Comparison of ENCODE assay signal across 28 cellular contexts in the genomic region with DNA sequence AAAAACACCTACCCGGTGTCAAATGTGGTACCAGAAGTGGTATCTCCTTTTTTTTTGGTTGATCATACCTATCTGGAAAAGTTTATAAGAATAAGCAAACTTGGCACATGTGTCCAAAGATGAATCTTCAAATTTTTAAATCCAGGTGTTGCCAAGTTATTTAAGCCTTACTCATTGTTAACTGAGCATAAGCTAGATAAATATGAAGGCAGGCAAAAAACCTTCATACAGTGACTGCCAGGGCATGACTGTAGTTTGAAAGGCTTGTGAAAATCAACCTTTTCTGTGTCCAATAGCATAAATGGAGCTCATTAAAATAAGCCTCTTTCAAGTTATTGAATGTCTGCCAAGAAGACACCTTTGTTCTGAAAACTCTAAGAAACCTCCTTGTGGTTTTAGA.
"Had no signal": no experiment of that assay in that cellular context is flagged by ENCODE, and none has a peak within 500 bp of the region (broad histone marks: within the 10 kb centered on the region; RNA-seq: fewer than 3 reads in every experiment).

No MANE protein-coding gene starts in this region.

- H3K4me1 ChIP-seq: left lung, lower lobe of right lung, parathyroid adenoma, psoas muscle, testis, thyroid gland, upper lobe of left lung, vagina had no signal

- H3K4me3 Mint-ChIP-seq: immature natural killer cell; naive thymus-derived CD8-positive, alpha-beta T cell; nephron; neural crest cell; stimulated activated memory B cell treated with anti-CD40 and anti-IgM and Interleukin-4, amounts not matched to agents 10 μg/mL and 1 μg/mL and 100 μg/mL, for 72 hours; stimulated activated naive CD8-positive, alpha-beta T cell treated with anti-CD3 and anti-CD28 coated beads, Interleukin-15, amount 100 ng/mL, for 72 hours had no signal

- H3K4me3 ChIP-seq: left lung, lower lobe of right lung, psoas muscle, right atrium auricular region, right lobe of liver, smooth muscle cell, testis, thyroid gland, transverse colon, upper lobe of left lung, vagina had no signal

- H3K27me3 Mint-ChIP-seq: stimulated activated memory B cell treated with anti-CD40 and anti-IgM and Interleukin-4, amounts not matched to agents 10 μg/mL and 1 μg/mL and 100 μg/mL, for 72 hours; stimulated activated naive CD8-positive, alpha-beta T cell treated with anti-CD3 and anti-CD28 coated beads, Interleukin-15, amount 100 ng/mL, for 72 hours had no signal

- H3K27me3 ChIP-seq: left lung, right atrium auricular region, right lobe of liver, testis, thyroid gland, transverse colon, upper lobe of left lung, vagina had no signal

- H3K27ac ChIP-seq: left lung, lower lobe of right lung, parathyroid adenoma, psoas muscle, right atrium auricular region, right lobe of liver, testis, thyroid gland, transverse colon, upper lobe of left lung, vagina had no signal

- DNase-seq: hypothalamus; immature natural killer cell; kidney; left colon; left lung; lower lobe of right lung; mesenchymal stem cell; naive thymus-derived CD8-positive, alpha-beta T cell; nucleus accumbens; psoas muscle; right lobe of liver; stimulated activated CD4-positive, alpha-beta T cell treated with anti-CD3 and anti-CD28 coated beads, Interleukin-1b, Interleukin-23, amount 100 ng/mL, for 48 hours; stimulated activated CD4-positive, alpha-beta T cell treated with anti-CD3 and anti-CD28 coated beads, Interleukin-2, amount 100 ng/mL, for 48 hours; stimulated activated CD4-positive, alpha-beta T cell treated with anti-CD3 and anti-CD28 coated beads, Interleukin-4, amount 100 ng/mL, for 4 hours; stimulated activated CD8-positive, alpha-beta memory T cell treated with anti-CD3 and anti-CD28 coated beads, Interleukin-4, amount 100 ng/mL, for 48 hours; stimulated activated naive CD4-positive, alpha-beta T cell treated with Interleukin-2 at 50 U/mL for 16 hours; stimulated activated naive CD8-positive, alpha-beta T cell treated with anti-CD3 and anti-CD28 coated beads, Interleukin-15, amount 100 ng/mL, for 72 hours; testis; thyroid gland; transverse colon; upper lobe of left lung had no signal

- H3K36me3 Mint-ChIP-seq: immature natural killer cell; stimulated activated memory B cell treated with anti-CD40 and anti-IgM and Interleukin-4, amounts not matched to agents 10 μg/mL and 1 μg/mL and 100 μg/mL, for 72 hours had no signal

- ATAC-seq: left lung; lower lobe of right lung; naive thymus-derived CD8-positive, alpha-beta T cell; psoas muscle; right lobe of liver; stimulated activated memory B cell treated with anti-CD40 and anti-IgM and Interleukin-4, amounts not matched to agents 10 μg/mL and 1 μg/mL and 100 μg/mL, for 72 hours; stimulated activated naive CD8-positive, alpha-beta T cell treated with anti-CD3 and anti-CD28 coated beads, Interleukin-15, amount 100 ng/mL, for 72 hours had no signal

- H3K4me1 Mint-ChIP-seq: immature natural killer cell; naive thymus-derived CD8-positive, alpha-beta T cell; neural crest cell; stimulated activated memory B cell treated with anti-CD40 and anti-IgM and Interleukin-4, amounts not matched to agents 10 μg/mL and 1 μg/mL and 100 μg/mL, for 72 hours; stimulated activated naive CD8-positive, alpha-beta T cell treated with anti-CD3 and anti-CD28 coated beads, Interleukin-15, amount 100 ng/mL, for 72 hours had no signal

- H3K9me3 Mint-ChIP-seq: neural crest cell had no signal

- H3K9me3 ChIP-seq: lower lobe of right lung, psoas muscle, right lobe of liver, testis, thyroid gland, transverse colon, upper lobe of left lung, vagina had no signal

- H3K27ac Mint-ChIP-seq: immature natural killer cell; naive thymus-derived CD8-positive, alpha-beta T cell; stimulated activated memory B cell treated with anti-CD40 and anti-IgM and Interleukin-4, amounts not matched to agents 10 μg/mL and 1 μg/mL and 100 μg/mL, for 72 hours; stimulated activated naive CD8-positive, alpha-beta T cell treated with anti-CD3 and anti-CD28 coated beads, Interleukin-15, amount 100 ng/mL, for 72 hours had no signal

- H3K36me3 ChIP-seq: left lung, lower lobe of right lung, right atrium auricular region, right lobe of liver, thyroid gland, transverse colon, upper lobe of left lung, vagina had no signal
